19 cellular contexts compared by ENCODE assay signal in genomic region chr13:48118025-48118424, GRCh38. TPM values are rescaled to one million over a fixed set of nuclear protein-coding genes. Genes with fewer than 3 reads are reported as not detected.
DNase-seq lines count a peak whose midpoint lies in the region; ATAC-seq and TF ChIP-seq lines count a peak whose summit lies in the region.
"Had no signal": no experiment of that assay in that cellular context is flagged by ENCODE, and none has a peak within 500 bp of the region (broad histone marks: within the 10 kb centered on the region; RNA-seq: fewer than 3 reads in every experiment).

No MANE protein-coding gene starts in this region.

- H3K9me3 ChIP-seq in lower lobe of right lung (no peaks in the 10 kb centered on the region), hepatocyte (ENCODE audit: low read depth) (no peaks in the 10 kb centered on the region)
- H3K9me3 ChIP-seq: BE2C, BLaER1, Caco-2 had no signal

- H3K79me2 ChIP-seq in hepatocyte = no peaks in the 10 kb centered on the region

- peaks cover 17% of the 10 kb centered on the region for H3K4me1 Mint-ChIP-seq in nephron

- no peaks in the 10 kb centered on the region for H4K20me1 ChIP-seq in hepatocyte (ENCODE audit: insufficient read depth, poor library complexity, severe bottlenecking)
- H4K20me1 ChIP-seq: BLaER1 had no signal

- no peaks in the 10 kb centered on the region for H3K9me2 ChIP-seq in hepatocyte (replicated peaks; ENCODE audit: insufficient read depth)

- H3K27me3 Mint-ChIP-seq in nephron (ENCODE audit: low read depth) = no peaks in the 10 kb centered on the region

- TF ChIP-seq CTCF in lower lobe of right lung (IDR thresholded peaks at IDR 0.05) = no peak
- no peak for TF ChIP-seq CTCF in nephron (IDR thresholded peaks at IDR 0.05; ENCODE audit: unreplicated experiment in 3 of 3)
- TF ChIP-seq CTCF in hepatocyte (IDR thresholded peaks at IDR 0.05; ENCODE audit: poor library complexity) = no peak

- H3K4me3 ChIP-seq in lower lobe of right lung (no peak overlapping the region), hepatocyte (no peak overlapping the region)
- H3K4me3 ChIP-seq: BLaER1 had no signal

- no peaks in the 10 kb centered on the region for H3K36me3 Mint-ChIP-seq in nephron (ENCODE audit: low read depth)
- H3K36me3 Mint-ChIP-seq: CD14-positive monocyte; CD8-positive, alpha-beta T cell had no signal

- H3K4me2 ChIP-seq in hepatocyte = no peak overlapping the region
- H3K4me2 ChIP-seq: BLaER1 had no signal

- H3K27ac ChIP-seq in lower lobe of right lung (no peak overlapping the region), hepatocyte (no peak overlapping the region)
- H3K27ac ChIP-seq: BLaER1 had no signal

- H2AFZ ChIP-seq in hepatocyte = no peak overlapping the region

- peaks cover 13% of the 10 kb centered on the region for H3K4me1 ChIP-seq in lower lobe of right lung
- no peaks in the 10 kb centered on the region for H3K4me1 ChIP-seq in hepatocyte (ENCODE audit: insufficient read depth)
- H3K4me1 ChIP-seq: BE2C, BLaER1, Caco-2 had no signal

- peak overlapping the region in 2 of 3 experiments; percentile 68 to 75 for H3K27ac Mint-ChIP-seq in nephron
- H3K27ac Mint-ChIP-seq: CD4-positive, alpha-beta T cell; CD8-positive, alpha-beta T cell had no signal

- intact Hi-C loops in lower lobe of right lung (cut with DNase I) = no loop called here

- no peaks in the 10 kb centered on the region for H3K9me3 Mint-ChIP-seq in nephron
- H3K9me3 Mint-ChIP-seq: CD4-positive, alpha-beta T cell; CD8-positive, alpha-beta T cell had no signal

- H3K27me3 ChIP-seq in lower lobe of right lung (ENCODE audit: low read depth) (no peaks in the 10 kb centered on the region), hepatocyte (no peaks in the 10 kb centered on the region)
- H3K27me3 ChIP-seq: BE2C, BLaER1 had no signal

- H3K36me3 ChIP-seq in lower lobe of right lung (no peaks in the 10 kb centered on the region), hepatocyte (replicated peaks; ENCODE audit: insufficient read depth, low read depth) (no peaks in the 10 kb centered on the region)
- H3K36me3 ChIP-seq: BE2C, BLaER1 had no signal

- peak; percentile 43 for DNase-seq in islet precursor cell
- no peak for DNase-seq in lower lobe of right lung
- no peak for DNase-seq in NCI-H526 treated with DMSO at 0.1 percent for 48 hours (lab: John Stamatoyannopoulos, UW)
- no peak for DNase-seq in hepatocyte (ENCODE audit: low spot score)
- no peak for DNase-seq in T-helper 9 cell
- DNase-seq in SK-N-DZ (ENCODE audit: low spot score) = no peak
- DNase-seq: 8988T; ACHN; BE2C; C1 segment of cervical spinal cord; Caco-2; Calu3; CD4-positive, alpha-beta T cell; CD8-positive, alpha-beta T cell; DMS79 treated with DMSO at 0.1 percent for 48 hours; GF-D8 had no signal

- 88% methylated on average over 5 of the region's 5 CpGs for WGBS in hepatocyte (ENCODE audit: low lambda C conversion rate, missing lambda C conversion rate)

- peak; percentile 20 to 51 for ATAC-seq in lower lobe of right lung
- ATAC-seq: CD8-positive, alpha-beta T cell had no signal

- no peak overlapping the region for H3K4me3 Mint-ChIP-seq in nephron
- H3K4me3 Mint-ChIP-seq: CD14-positive monocyte; CD4-positive, alpha-beta T cell; CD8-positive, alpha-beta T cell had no signal

RNA-seq across cellular contexts. Expression of gene MED4, which starts 23.1 kb away (rescaled TPM):
- 41.4 TPM for total RNA-seq in lower lobe of right lung
- 30.1 and 37.4 TPM in 2 replicates for total RNA-seq in hepatocyte
- 55.7 and 63.4 TPM in 2 replicates for polyA plus RNA-seq in hepatocyte
- polyA plus RNA-seq in SK-N-DZ (2014; cell fraction: cytosol; rRNA removed) = 41.1 and 51.3 TPM in 2 replicates
- 26.0 and 28.1 TPM in 2 replicates for polyA plus RNA-seq in SK-N-DZ (2014; cell fraction: nucleus; rRNA removed)
